ENCODE assay signal across 3 cellular contexts in genomic region chr20:32078322-32078721, GRCh38.
A peak's percentile ranks its signal among the peaks of the same experiment; 100 is the strongest.
TF ChIP-seq lines count a peak whose summit lies in the region.

No MANE protein-coding gene starts in this region.

TF ChIP-seq in HepG2, 621 proteins besides CTCF, POLR2A, EP300 and RAD21:
- TF ChIP-seq ZMYM3 (CRISPR knock-in tag; IDR thresholded peaks at IDR 0.05) (peak; percentile 49; the same call in 1 of the 2 replicates), ZNF768 (CRISPR knock-in tag; IDR thresholded peaks at IDR 0.05) (peak; percentile 91), BRCA1 (CRISPR knock-in tag; IDR thresholded peaks at IDR 0.05) (no peak), TEAD2 (CRISPR knock-in tag; IDR thresholded peaks at IDR 0.05) (no peak)

TF ChIP-seq in H1, 55 proteins besides CTCF, POLR2A, EP300 and RAD21:
- no peak for TF ChIP-seq HDAC6 (IDR thresholded peaks at IDR 0.05; ENCODE audit: low read depth, low read length)
- TF ChIP-seq KDM1A (IDR thresholded peaks at IDR 0.05; ENCODE audit: borderline replicate concordance, low read length) = peak; percentile 68; the same call in 1 of the 2 replicates

TF ChIP-seq in SK-N-SH, 30 proteins besides CTCF, POLR2A, EP300 and RAD21:
- TF ChIP-seq ELF1 (IDR thresholded peaks at IDR 0.05) = no peak
- TF ChIP-seq, protein P1, sequence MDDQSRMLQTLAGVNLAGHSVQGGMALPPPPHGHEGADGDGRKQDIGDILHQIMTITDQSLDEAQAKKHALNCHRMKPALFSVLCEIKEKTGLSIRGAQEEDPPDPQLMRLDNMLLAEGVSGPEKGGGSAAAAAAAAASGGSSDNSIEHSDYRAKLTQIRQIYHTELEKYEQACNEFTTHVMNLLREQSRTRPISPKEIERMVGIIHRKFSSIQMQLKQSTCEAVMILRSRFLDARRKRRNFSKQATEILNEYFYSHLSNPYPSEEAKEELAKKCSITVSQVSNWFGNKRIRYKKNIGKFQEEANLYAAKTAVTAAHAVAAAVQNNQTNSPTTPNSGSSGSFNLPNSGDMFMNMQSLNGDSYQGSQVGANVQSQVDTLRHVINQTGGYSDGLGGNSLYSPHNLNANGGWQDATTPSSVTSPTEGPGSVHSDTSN (IDR thresholded peaks at IDR 0.05) = no peak
- no peak for TF ChIP-seq GABPA (IDR thresholded peaks at IDR 0.05; ENCODE audit: low read depth)
